27 cellular contexts compared by ENCODE assay signal in the genomic region with DNA sequence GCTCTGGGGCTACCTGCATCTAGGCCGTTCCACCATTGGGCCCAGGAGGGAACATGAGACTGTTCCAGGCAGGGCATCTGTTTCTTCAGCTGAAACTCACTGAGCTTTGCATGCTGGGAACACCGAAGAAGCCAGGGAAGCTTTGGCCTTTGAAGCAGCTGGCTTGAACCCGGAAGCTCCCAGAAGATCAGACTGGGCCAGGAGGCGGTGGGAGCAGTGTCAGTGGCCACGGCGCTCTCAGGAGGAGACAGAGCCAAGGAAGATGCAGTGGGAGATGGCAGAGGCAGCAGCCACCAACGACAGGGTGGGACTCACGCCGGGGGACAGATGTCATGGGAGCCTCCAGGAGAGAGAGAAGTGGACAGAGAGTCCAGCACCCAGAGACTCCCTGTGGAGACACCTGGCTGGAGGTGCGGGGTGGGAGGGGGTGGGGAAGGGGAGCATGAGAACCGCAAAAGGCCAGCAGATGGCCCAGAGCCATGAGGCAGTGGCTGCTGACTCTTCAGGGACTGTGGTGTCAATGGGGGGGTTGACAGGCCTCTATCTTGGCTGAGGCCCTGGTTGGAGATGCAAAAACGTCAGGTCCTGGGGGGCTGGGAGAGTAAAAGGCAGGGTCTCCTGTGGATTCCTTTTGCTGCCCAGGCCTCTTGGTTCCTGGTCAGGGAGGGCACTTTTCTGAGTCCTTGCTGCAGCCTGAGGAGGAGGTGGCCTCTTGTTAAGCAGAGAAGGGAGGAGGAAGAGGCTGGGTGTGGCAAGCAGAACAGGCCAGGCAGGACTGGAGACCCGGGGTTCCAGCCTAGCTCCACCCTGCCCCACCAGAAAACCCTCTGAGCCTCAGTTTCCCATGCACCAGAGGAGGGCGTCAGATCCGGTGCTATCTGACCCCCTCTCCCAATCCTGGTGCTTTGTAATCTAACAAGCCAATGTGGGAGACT. TPM values are rescaled to one million over a fixed set of nuclear protein-coding genes. Genes with fewer than 3 reads are reported as not detected.
A peak's percentile ranks its signal among the peaks of the same experiment; 100 is the strongest.
DNase-seq lines count a peak whose midpoint lies in the region; TF ChIP-seq lines count a peak whose summit lies in the region.
"Had no signal": no experiment of that assay in that cellular context is flagged by ENCODE, and none has a peak within 500 bp of the region (broad histone marks: within the 10 kb centered on the region; RNA-seq: fewer than 3 reads in every experiment).

No MANE protein-coding gene starts in this region.

- POLR2A ChIA-PET in MCF 10A (lab: Yijun Ruan, JAX) = no interaction called here

- no peaks in the 10 kb centered on the region for H3K9me3 ChIP-seq in mammary epithelial cell (replicated peaks; ENCODE audit: insufficient read depth, low read length)
- no peaks in the 10 kb centered on the region for H3K9me3 ChIP-seq in mucosa of stomach (ENCODE audit: control insufficient read depth, low read length)
- H3K9me3 ChIP-seq in tibial nerve = no peaks in the 10 kb centered on the region
- H3K9me3 ChIP-seq: A549, right lobe of liver, SJCRH30 had no signal

- dilution Hi-C loops in mammary epithelial cell (cut with HindIII; ENCODE audit: low sequenced_read_pairs) = no loop called here

- H2AFZ ChIP-seq in mammary epithelial cell (ENCODE audit: low read depth, low read length) = peak overlapping the region; percentile 25

- no peak for TF ChIP-seq EP300 in tibial nerve (IDR thresholded peaks at IDR 0.05)

- no peaks in the 10 kb centered on the region for H3K27me3 Mint-ChIP-seq in MCF 10A (ENCODE audit: insufficient read depth, unreplicated experiment)
- H3K27me3 Mint-ChIP-seq in activated T-helper 1 cell treated with anti-CD3 and anti-CD28 coated beads, Interleukin-12 subunit alpha, Interleukin-12 subunit beta, Interleukin-2, Interleukin-4 antibody, amounts not matched to agents 30 ng/mL and 10 ng/mL and 1 ng/mL, durations not matched to agents 14 hours and 24 hours and 36 hours (ENCODE audit: insufficient read depth) = no peaks in the 10 kb centered on the region
- H3K27me3 Mint-ChIP-seq: central memory CD8-positive, alpha-beta T cell; stimulated activated naive CD8-positive, alpha-beta T cell treated with anti-CD3 and anti-CD28 coated beads, Interleukin-15, Interleukin-2, amounts not matched to agents 100 ng/mL and 50 ng/mL, for 24 hours had no signal

- H3K4me3 Mint-ChIP-seq in MCF 10A (ENCODE audit: unreplicated experiment) = no peak overlapping the region
- no peak overlapping the region for H3K4me3 Mint-ChIP-seq in activated T-helper 1 cell treated with anti-CD3 and anti-CD28 coated beads, Interleukin-12 subunit alpha, Interleukin-12 subunit beta, Interleukin-2, Interleukin-4 antibody, amounts not matched to agents 30 ng/mL and 10 ng/mL and 1 ng/mL, durations not matched to agents 14 hours and 24 hours and 36 hours
- H3K4me3 Mint-ChIP-seq: central memory CD8-positive, alpha-beta T cell; endodermal cell; stimulated activated naive CD8-positive, alpha-beta T cell treated with anti-CD3 and anti-CD28 coated beads, Interleukin-15, Interleukin-2, amounts not matched to agents 100 ng/mL and 50 ng/mL, for 24 hours; T-helper 17 cell had no signal

- intact Hi-C loops in mammary epithelial cell (cut with micrococcal nuclease) (no loop called here), MCF 10A (cut with micrococcal nuclease) (no loop called here)
- intact Hi-C loops in activated T-helper 1 cell treated with anti-CD3 and anti-CD28 coated beads, Interleukin-12 subunit alpha, Interleukin-12 subunit beta, Interleukin-2, Interleukin-4 antibody, amounts not matched to agents 30 ng/mL and 10 ng/mL and 1 ng/mL, durations not matched to agents 14 hours and 24 hours and 36 hours (cut with micrococcal nuclease) = no loop called here

- TF ChIP-seq CTCF in mammary epithelial cell (conservative IDR thresholded peaks at IDR 0.05 in 1 of 2, IDR thresholded peaks at IDR 0.05 in 1 of 2; ENCODE audit: extremely low read depth in 1 of 2, insufficient read depth in 1 of 2, low read depth in 1 of 2, low read length in 2 of 2) (no peak), MCF 10A (IDR thresholded peaks at IDR 0.05; ENCODE audit: unreplicated experiment) (no peak), coronary artery (IDR thresholded peaks at IDR 0.05) (no peak), tibial nerve (IDR thresholded peaks at IDR 0.05) (no peak)

- no peaks in the 10 kb centered on the region for H4K20me1 ChIP-seq in mammary epithelial cell (ENCODE audit: insufficient read depth, low read length)

- no peak overlapping the region for H3K4me2 ChIP-seq in mammary epithelial cell (ENCODE audit: insufficient read depth, low read depth, low read length)
- H3K4me2 ChIP-seq: A549 had no signal

- H3K4me1 ChIP-seq in mammary epithelial cell (ENCODE audit: insufficient read depth, low read length) = peaks cover 14% of the 10 kb centered on the region
- peaks cover 15% of the 10 kb centered on the region for H3K4me1 ChIP-seq in mucosa of stomach (ENCODE audit: control insufficient read depth, insufficient read depth, low read length)
- peaks cover 0 to 62% (median 27%) of the 10 kb centered on the region in 4 donors for H3K4me1 ChIP-seq in tibial nerve
- H3K4me1 ChIP-seq: right lobe of liver, SJCRH30 had no signal

- no peak overlapping the region for H3K9ac ChIP-seq in mammary epithelial cell (ENCODE audit: insufficient read depth, low read length)
- peak overlapping the region; percentile 15 for H3K9ac ChIP-seq in mucosa of stomach (ENCODE audit: low read length)

- in situ Hi-C loops in mammary epithelial cell (cut with MboI; ENCODE audit: low sequenced_read_pairs in 2 of 2) = no loop called here

- H3K27ac Mint-ChIP-seq in MCF 10A (ENCODE audit: low read depth, unreplicated experiment) = no peak overlapping the region
- no peak overlapping the region for H3K27ac Mint-ChIP-seq in activated T-helper 1 cell treated with anti-CD3 and anti-CD28 coated beads, Interleukin-12 subunit alpha, Interleukin-12 subunit beta, Interleukin-2, Interleukin-4 antibody, amounts not matched to agents 30 ng/mL and 10 ng/mL and 1 ng/mL, durations not matched to agents 14 hours and 24 hours and 36 hours
- H3K27ac Mint-ChIP-seq: endodermal cell; stimulated activated naive CD8-positive, alpha-beta T cell treated with anti-CD3 and anti-CD28 coated beads, Interleukin-15, Interleukin-2, amounts not matched to agents 100 ng/mL and 50 ng/mL, for 24 hours; T-helper 17 cell had no signal

- peaks cover 18% of the 10 kb centered on the region for H3K4me1 Mint-ChIP-seq in MCF 10A (ENCODE audit: insufficient read depth, unreplicated experiment)
- H3K4me1 Mint-ChIP-seq in activated T-helper 1 cell treated with anti-CD3 and anti-CD28 coated beads, Interleukin-12 subunit alpha, Interleukin-12 subunit beta, Interleukin-2, Interleukin-4 antibody, amounts not matched to agents 30 ng/mL and 10 ng/mL and 1 ng/mL, durations not matched to agents 14 hours and 24 hours and 36 hours (ENCODE audit: low read depth) = no peaks in the 10 kb centered on the region
- H3K4me1 Mint-ChIP-seq: central memory CD8-positive, alpha-beta T cell; T-helper 17 cell had no signal

- no peak overlapping the region for H3K4me3 ChIP-seq in mammary epithelial cell (replicated peaks in 1 of 3; ENCODE audit: insufficient read depth in 1 of 3, low read depth in 2 of 3, low read length in 3 of 3)
- no peak overlapping the region for H3K4me3 ChIP-seq in coronary artery
- no peak overlapping the region for H3K4me3 ChIP-seq in mucosa of stomach (ENCODE audit: low read length)
- H3K4me3 ChIP-seq in tibial nerve = no peak overlapping the region
- H3K4me3 ChIP-seq: A549, GM12878, right lobe of liver, SJCRH30 had no signal

- H3K79me2 ChIP-seq in mammary epithelial cell (ENCODE audit: insufficient read depth, low read length) = no peaks in the 10 kb centered on the region

- H3K27me3 ChIP-seq in mammary epithelial cell (ENCODE audit: insufficient read depth, low read length) (no peaks in the 10 kb centered on the region), mucosa of stomach (ENCODE audit: control insufficient read depth, insufficient read depth, low read length) (no peaks in the 10 kb centered on the region), tibial nerve (no peaks in the 10 kb centered on the region)
- H3K27me3 ChIP-seq: right lobe of liver had no signal

- H3K36me3 ChIP-seq in mammary epithelial cell (ENCODE audit: insufficient read depth, low read length) (no peaks in the 10 kb centered on the region), mucosa of stomach (ENCODE audit: control insufficient read depth, insufficient read depth, low read length) (no peaks in the 10 kb centered on the region), tibial nerve (no peaks in the 10 kb centered on the region)
- H3K36me3 ChIP-seq: right lobe of liver, SJCRH30 had no signal

- no peak for TF ChIP-seq POLR2A in tibial nerve (IDR thresholded peaks at IDR 0.05)

- CTCF ChIA-PET in mammary epithelial cell (lab: Charles Lee; ENCODE audit: low non-redundant PET) (no interaction called here), MCF 10A (lab: Yijun Ruan, JAX) (interaction anchor here (0.5 to 1.5 kb wide), 3 partner anchors 79 to 262 kb away, joined by 3 to 4 read pairs (median 4); no protein-coding TSS in a partner anchor)

- peaks cover 6% of the 10 kb centered on the region for H3K36me3 Mint-ChIP-seq in MCF 10A (ENCODE audit: insufficient read depth, unreplicated experiment)
- H3K36me3 Mint-ChIP-seq in activated T-helper 1 cell treated with anti-CD3 and anti-CD28 coated beads, Interleukin-12 subunit alpha, Interleukin-12 subunit beta, Interleukin-2, Interleukin-4 antibody, amounts not matched to agents 30 ng/mL and 10 ng/mL and 1 ng/mL, durations not matched to agents 14 hours and 24 hours and 36 hours (ENCODE audit: low read depth) = no peaks in the 10 kb centered on the region

- no TSS peak for BruUV-seq in mammary epithelial cell (replicated peaks; lab: Mats Ljungman, UMichigan)
- no TSS peak for BruUV-seq in MCF 10A (replicated peaks; lab: Mats Ljungman, UMichigan)

- H3K27ac ChIP-seq in mammary epithelial cell (ENCODE audit: insufficient read depth, low read depth, low read length) (no peak overlapping the region), coronary artery (peak overlapping the region; percentile 64 to 97), tibial nerve (peak overlapping the region in 3 of 4 donors; percentile 31 to 79 (median 77))
- H3K27ac ChIP-seq: A549, right lobe of liver, SJCRH30, VCaP had no signal

- WGBS in mammary epithelial cell (ENCODE audit: low coverage, missing lambda C conversion rate) = 75% methylated on average over 4 of the region's 15 CpGs
- WGBS in tibial nerve, 2 donors = 69 to 70% methylated on average over 15 of the region's 15 CpGs

- no peaks in the 10 kb centered on the region for H3K9me3 Mint-ChIP-seq in MCF 10A (ENCODE audit: unreplicated experiment)
- no peaks in the 10 kb centered on the region for H3K9me3 Mint-ChIP-seq in activated T-helper 1 cell treated with anti-CD3 and anti-CD28 coated beads, Interleukin-12 subunit alpha, Interleukin-12 subunit beta, Interleukin-2, Interleukin-4 antibody, amounts not matched to agents 30 ng/mL and 10 ng/mL and 1 ng/mL, durations not matched to agents 14 hours and 24 hours and 36 hours
- H3K9me3 Mint-ChIP-seq: central memory CD8-positive, alpha-beta T cell; endodermal cell; stimulated activated naive CD8-positive, alpha-beta T cell treated with anti-CD3 and anti-CD28 coated beads, Interleukin-15, Interleukin-2, amounts not matched to agents 100 ng/mL and 50 ng/mL, for 24 hours had no signal

- DNase-seq in mammary epithelial cell (no peak), MCF 10A (ENCODE audit: unreplicated experiment) (no peak), coronary artery (ENCODE audit: low spot score) (no peak), tibial nerve (ENCODE audit: low spot score in 2 of 2) (no peak), NCI-H69 (lab: John Stamatoyannopoulos, UW) (no peak), DMS114 treated with DMSO at 0.1 percent for 48 hours (lab: John Stamatoyannopoulos, UW; ENCODE audit: unreplicated experiment) (no peak)
- no peak for DNase-seq in activated T-helper 1 cell treated with anti-CD3 and anti-CD28 coated beads, Interleukin-12 subunit alpha, Interleukin-12 subunit beta, Interleukin-2, Interleukin-4 antibody, amounts not matched to agents 30 ng/mL and 10 ng/mL and 1 ng/mL, durations not matched to agents 14 hours and 24 hours and 36 hours (ENCODE audit: low spot score)
- DNase-seq: amniotic stem cell; C1 segment of cervical spinal cord; endodermal cell; GDM1; midbrain; NCI-H2107; nucleus accumbens; OCI-M1; right lobe of liver; SJCRH30; stimulated activated CD4-positive, alpha-beta T cell treated with anti-CD3 and anti-CD28 coated beads, Interleukin-2, amount 100 ng/mL, for 24 hours; T-helper 17 cell had no signal

RNA-seq across cellular contexts. Expression of a gene that starts 6.3 kb away (rescaled TPM):
- total RNA-seq in mammary epithelial cell = under 1 TPM in 1 of 2 donors, not detected in 1; 0.17 TPM
- 0.05 TPM for polyA plus RNA-seq in mammary epithelial cell
- not detected for polyA minus RNA-seq in mammary epithelial cell
- 0.71 TPM in 1 of 2 replicates, not detected in the other for total RNA-seq in MCF 10A (2022)
- 100 to 1,000 TPM; 352 to 818 (median 624) TPM for total RNA-seq in tibial nerve
- total RNA-seq in activated T-helper 1 cell treated with anti-CD3 and anti-CD28 coated beads, Interleukin-12 subunit alpha, Interleukin-12 subunit beta, Interleukin-2, Interleukin-4 antibody, amounts not matched to agents 30 ng/mL and 10 ng/mL and 1 ng/mL, durations not matched to agents 14 hours and 24 hours and 36 hours = 0.12 and 0.13 TPM in 2 replicates

RNA-seq across cellular contexts. Expression of a gene that starts 58.4 kb away (rescaled TPM):
- not detected for total RNA-seq in mammary epithelial cell
- polyA plus RNA-seq in mammary epithelial cell = not detected
- polyA minus RNA-seq in mammary epithelial cell = not detected
- total RNA-seq in MCF 10A (2022) = not detected in 2 replicates
- total RNA-seq in tibial nerve = not detected
- not detected in 2 replicates for total RNA-seq in activated T-helper 1 cell treated with anti-CD3 and anti-CD28 coated beads, Interleukin-12 subunit alpha, Interleukin-12 subunit beta, Interleukin-2, Interleukin-4 antibody, amounts not matched to agents 30 ng/mL and 10 ng/mL and 1 ng/mL, durations not matched to agents 14 hours and 24 hours and 36 hours
- total RNA-seq: endodermal cell, GM12878, H4, SJCRH30, T-helper 17 cell had no signal
- polyA plus RNA-seq: A549, GM12878, keratinocyte had no signal

Comparison
In these comparisons a context has a peak if more than half of its experiments do, and no peak if none do; other contexts are left out.
1. RNA of a gene that starts 6.3 kb away (total RNA-seq): 352 to 818 TPM in tibial nerve; 0.17 TPM in mammary epithelial cell, 0.12 to 0.13 TPM in activated T-helper 1 cell treated with anti-CD3 and anti-CD28 coated beads, Interleukin-12 subunit alpha, Interleukin-12 subunit beta, Interleukin-2, Interleukin-4 antibody, amounts not matched to agents 30 ng/mL and 10 ng/mL and 1 ng/mL, durations not matched to agents 14 hours and 24 hours and 36 hours and 0.71 TPM in MCF 10A; every median in the first group is over 100 times any median in the second.